9 cellular contexts compared by ENCODE assay signal in the genomic region with DNA sequence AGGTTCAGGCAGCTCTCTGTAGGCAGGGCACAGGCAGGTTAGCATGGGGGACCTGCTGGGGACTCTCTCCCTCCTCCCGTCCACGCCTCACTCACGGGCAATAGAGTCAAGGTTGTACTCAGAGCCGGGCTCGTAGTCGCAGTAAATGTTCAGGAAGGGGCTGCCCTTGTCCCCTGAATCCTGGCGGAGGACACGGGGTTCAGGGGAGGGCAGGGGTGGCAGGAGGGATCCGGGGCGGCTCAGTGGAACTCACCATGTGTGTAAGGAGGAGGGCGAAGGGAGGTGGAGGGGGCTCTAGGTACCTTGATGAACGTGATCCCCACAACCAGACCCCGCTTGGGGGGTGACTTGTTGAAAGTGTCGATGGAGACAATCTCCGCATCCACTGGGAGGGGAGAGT. TPM values are rescaled to one million over a fixed set of nuclear protein-coding genes. Genes with fewer than 3 reads are reported as not detected.
DNase-seq lines count a peak whose midpoint lies in the region; ATAC-seq, FAIRE-seq and TF ChIP-seq lines count a peak whose summit lies in the region.
"Had no signal": no experiment of that assay in that cellular context is flagged by ENCODE, and none has a peak within 500 bp of the region (broad histone marks: within the 10 kb centered on the region; RNA-seq: fewer than 3 reads in every experiment).

No MANE protein-coding gene starts in this region.

- H3K4me3 ChIP-seq in DND-41 (ENCODE audit: low read depth in 1 of 2, low read length in 2 of 2) (peak overlapping the region in 1 of 2 experiments; percentile 67; a peak in 3 of 4 replicates), PC-3 (ENCODE audit: low read length) (peak overlapping the region; percentile 89), endothelial cell of umbilical vein (replicated peaks in 1 of 3; ENCODE audit: insufficient read depth in 1 of 3, low read depth in 1 of 3, low read length in 3 of 3) (peak overlapping the region in 1 of 3 experiments; percentile 39), osteoblast (ENCODE audit: insufficient read depth, low read length) (peak overlapping the region; percentile 93)

- no TSS peak for BruUV-seq in PC-3 (replicated peaks; lab: Mats Ljungman, UMichigan)
- no TSS peak for BruUV-seq in endothelial cell of umbilical vein (replicated peaks; lab: Mats Ljungman, UMichigan)

- H3K79me2 ChIP-seq in DND-41 (ENCODE audit: insufficient read depth, low read length) (peaks cover 7% of the 10 kb centered on the region; the same call in 1 of the 2 replicates), PC-3 (ENCODE audit: low read length) (no peaks in the 10 kb centered on the region), endothelial cell of umbilical vein (ENCODE audit: control insufficient read depth, insufficient read depth, low read length) (no peaks in the 10 kb centered on the region), osteoblast (ENCODE audit: insufficient read depth, low read length) (no peaks in the 10 kb centered on the region)

- peak overlapping the region; percentile 65 for H3K4me2 ChIP-seq in DND-41 (ENCODE audit: insufficient read depth, low read length)
- peak overlapping the region; percentile 90; the same call in 1 of the 2 replicates for H3K4me2 ChIP-seq in PC-3 (ENCODE audit: low read length)
- H3K4me2 ChIP-seq in endothelial cell of umbilical vein (ENCODE audit: insufficient read depth, low read length) = peak overlapping the region; percentile 75
- peak overlapping the region; percentile 94 for H3K4me2 ChIP-seq in osteoblast (ENCODE audit: insufficient read depth, low read length)

- H3K9ac ChIP-seq in DND-41 (ENCODE audit: low read depth, low read length) (peak overlapping the region; percentile 69), PC-3 (ENCODE audit: low read length) (peak overlapping the region; percentile 86; the same call in 1 of the 2 replicates), endothelial cell of umbilical vein (replicated peaks; ENCODE audit: extremely low read depth, insufficient read depth, low read length) (no peak overlapping the region)

- H3K27ac ChIP-seq in DND-41 (ENCODE audit: low read length) (peak overlapping the region; percentile 88; the same call in 1 of the 2 replicates), PC-3 (ENCODE audit: low read length) (no peak overlapping the region), endothelial cell of umbilical vein (ENCODE audit: insufficient read depth, low read depth, low read length) (no peak overlapping the region), osteoblast (ENCODE audit: low read depth, low read length) (no peak overlapping the region)

- ATAC-seq in DND-41 (ENCODE audit: insufficient read depth, low read depth) (no peak), PC-3 (no peak), HG03095 (IDR thresholded peaks at IDR 0.05; ENCODE audit: unreplicated experiment) (no peak)

- intact Hi-C loops in PC-3 (cut with micrococcal nuclease) (no loop called here), endothelial cell of umbilical vein (cut with micrococcal nuclease) (loop anchor here (1.0 to 5.0 kb wide), 2 partner anchors 56 to 215 kb away; no protein-coding TSS in a partner anchor)

- POLR2A ChIA-PET in PC-3 (lab: Charles Lee; ENCODE audit: unreplicated experiment) (interaction anchor here (0.6 to 0.7 kb wide), 2 partner anchors 177 to 385 kb away, joined by 3 to 4 read pairs; no protein-coding TSS in a partner anchor), endothelial cell of umbilical vein (lab: Charles Lee) (interaction anchor here (0.6 kb wide), 1 partner anchor 195 kb away, joined by 3 read pairs; no protein-coding TSS in a partner anchor)

- peaks cover 32% of the 10 kb centered on the region for H3K4me1 ChIP-seq in DND-41 (ENCODE audit: insufficient read depth, low read length)
- H3K4me1 ChIP-seq in PC-3 (ENCODE audit: insufficient read depth, low read length) = no peaks in the 10 kb centered on the region
- H3K4me1 ChIP-seq in endothelial cell of umbilical vein (ENCODE audit: control insufficient read depth, extremely low read depth, insufficient read depth, low read length) = peaks cover 3% of the 10 kb centered on the region
- peaks cover 4% of the 10 kb centered on the region for H3K4me1 ChIP-seq in osteoblast (ENCODE audit: insufficient read depth, low read length)

- no peaks in the 10 kb centered on the region for H3F3A ChIP-seq in PC-3 (ENCODE audit: low read length, unreplicated experiment)

- no peak for TF ChIP-seq POLR2A in endothelial cell of umbilical vein (IDR thresholded peaks at IDR 0.05; ENCODE audit: low read depth, low read length)
- TF ChIP-seq POLR2A in GM12891 (IDR thresholded peaks at IDR 0.05; ENCODE audit: low read depth, low read length) = no peak

- TF ChIP-seq CTCF in DND-41 (IDR thresholded peaks at IDR 0.05; ENCODE audit: borderline replicate concordance, extremely low read depth, low read length, poor library complexity, severe bottlenecking) = no peak
- TF ChIP-seq CTCF in PC-3 (conservative IDR thresholded peaks at IDR 0.05; ENCODE audit: low read depth, low read length) = no peak
- TF ChIP-seq CTCF in endothelial cell of umbilical vein (IDR thresholded peaks at IDR 0.05; ENCODE audit: extremely low read depth in 1 of 2, insufficient read depth in 1 of 2, low read depth in 1 of 2, low read length in 2 of 2) = no peak
- no peak for TF ChIP-seq CTCF in osteoblast (IDR thresholded peaks at IDR 0.05; ENCODE audit: extremely low read depth, low read depth, low read length)

- H4K20me1 ChIP-seq in DND-41 (ENCODE audit: insufficient read depth, low read length) (no peaks in the 10 kb centered on the region), PC-3 (ENCODE audit: low read length) (no peaks in the 10 kb centered on the region), endothelial cell of umbilical vein (replicated peaks; ENCODE audit: control insufficient read depth, extremely low read depth, insufficient read depth, low read length) (no peaks in the 10 kb centered on the region), osteoblast (ENCODE audit: insufficient read depth, low read length) (no peaks in the 10 kb centered on the region)

- dilution Hi-C loops in endothelial cell of umbilical vein (cut with MboI; ENCODE audit: extremely low pct_ligation_motif_present, low sequenced_read_pairs) = no loop called here

- H3K36me3 ChIP-seq in DND-41 (ENCODE audit: insufficient read depth, low read length) (peaks cover 14% of the 10 kb centered on the region), PC-3 (ENCODE audit: low read depth, low read length) (no peaks in the 10 kb centered on the region), endothelial cell of umbilical vein (ENCODE audit: control insufficient read depth in 2 of 2, extremely low read depth in 1 of 2, insufficient read depth in 2 of 2, low read length in 2 of 2) (peaks cover 0 to 5% of the 10 kb centered on the region in 2 experiments), osteoblast (ENCODE audit: insufficient read depth, low read length) (peaks cover 13% of the 10 kb centered on the region)

- H3K9me2 ChIP-seq in PC-3 (replicated peaks; ENCODE audit: low read length) = no peaks in the 10 kb centered on the region

- CTCF ChIA-PET in PC-3 (lab: Charles Lee) = interaction anchor here (1.1 kb wide), 1 partner anchor 32 kb away, joined by 3 read pairs; a partner anchor contains a TSS
- CTCF ChIA-PET in endothelial cell of umbilical vein (lab: Charles Lee) = interaction anchor here (0.9 to 1.8 kb wide), 23 partner anchors 9 to 260 kb away, joined by 3 to 16 read pairs (median 4); a partner anchor contains a TSS

- no peaks in the 10 kb centered on the region for H3K9me1 ChIP-seq in endothelial cell of umbilical vein (replicated peaks; ENCODE audit: control insufficient read depth, extremely low read depth, insufficient read depth, low read length)

- DNase-seq in DND-41 (no peak), PC-3 (no peak), endothelial cell of umbilical vein (ENCODE audit: low read depth, low spot score) (no peak), osteoblast (ENCODE audit: insufficient read length, low spot score, missing footprints) (peak; percentile 76), HPDE6-E6E7 (ENCODE audit: extremely low spot score) (no peak), GM12891 (ENCODE audit: insufficient read length, low spot score) (no peak), AG08396 (ENCODE audit: low spot score) (no peak)

- no peaks in the 10 kb centered on the region for H3K27me3 ChIP-seq in DND-41 (ENCODE audit: insufficient read depth, low read length, poor library complexity)
- no peaks in the 10 kb centered on the region for H3K27me3 ChIP-seq in PC-3 (ENCODE audit: low read length)
- no peaks in the 10 kb centered on the region for H3K27me3 ChIP-seq in endothelial cell of umbilical vein (ENCODE audit: control insufficient read depth in 2 of 2, insufficient read depth in 2 of 2, low read length in 2 of 2)
- no peaks in the 10 kb centered on the region for H3K27me3 ChIP-seq in osteoblast (ENCODE audit: insufficient read depth, low read length)

- H2AFZ ChIP-seq in DND-41 (ENCODE audit: low read depth, low read length) = peak overlapping the region; percentile 89
- peak overlapping the region; percentile 87; the same call in 1 of the 2 replicates for H2AFZ ChIP-seq in PC-3 (ENCODE audit: low read length)
- H2AFZ ChIP-seq in endothelial cell of umbilical vein (ENCODE audit: low read depth, low read length) = peak overlapping the region; percentile 88
- peak overlapping the region; percentile 91 for H2AFZ ChIP-seq in osteoblast (ENCODE audit: low read length)

- FAIRE-seq in endothelial cell of umbilical vein (lab: Jason Lieb, UNC) (no peak), GM12891 (lab: Jason Lieb, UNC) (no peak)

- H3K9me3 ChIP-seq in DND-41 (ENCODE audit: insufficient read depth, low read length, severe bottlenecking) (no peaks in the 10 kb centered on the region), PC-3 (ENCODE audit: low read length) (no peaks in the 10 kb centered on the region), endothelial cell of umbilical vein (replicated peaks; ENCODE audit: control insufficient read depth, insufficient read depth, low read length) (no peaks in the 10 kb centered on the region), osteoblast (ENCODE audit: low read depth, low read length) (no peaks in the 10 kb centered on the region)

RNA-seq across cellular contexts. Expression of a gene that starts 0.8 kb away (rescaled TPM):
- total RNA-seq in PC-3 (2014; rRNA removed) = 8.0 and 18.3 TPM in 2 replicates
- total RNA-seq in endothelial cell of umbilical vein = 13.7 and 15.5 TPM in 2 replicates
- polyA plus RNA-seq in endothelial cell of umbilical vein = 14.7 and 15.7 TPM in 2 replicates
- 10.5 and 10.7 TPM in 2 replicates for polyA plus RNA-seq in endothelial cell of umbilical vein (2011; cell fraction: cytosol; rRNA removed)
- polyA plus RNA-seq in endothelial cell of umbilical vein (2011; cell fraction: nucleus; rRNA removed) = 36.1 and 36.6 TPM in 2 replicates
- 6.5 and 13.6 TPM in 2 replicates for polyA plus RNA-seq in endothelial cell of umbilical vein (2012)
- polyA minus RNA-seq in endothelial cell of umbilical vein = 7.9 and 8.4 TPM in 2 replicates
- 6.9 TPM for polyA minus RNA-seq in endothelial cell of umbilical vein (2011; cell fraction: cytosol; rRNA and poly(A)+ RNA removed)
- polyA minus RNA-seq in endothelial cell of umbilical vein (2011; cell fraction: nucleus; rRNA and poly(A)+ RNA removed) = 3.3 and 4.6 TPM in 2 replicates
- 2.1 and 4.0 TPM in 2 replicates for total RNA-seq in osteoblast
- 8.9 TPM for polyA plus RNA-seq in GM12891 (2012; ENCODE audit: low read depth, missing spikeins)

RNA-seq across cellular contexts. Expression of a gene that starts 11.5 kb away (rescaled TPM):
- total RNA-seq in PC-3 (2014; rRNA removed) (0.33 TPM in 1 of 2 replicates, not detected in the other), endothelial cell of umbilical vein (not detected in 2 replicates), osteoblast (under 0.01 and 0.36 TPM in 2 replicates)
- not detected in 2 replicates for polyA plus RNA-seq in endothelial cell of umbilical vein
- polyA plus RNA-seq in endothelial cell of umbilical vein (2011; cell fraction: cytosol; rRNA removed) = not detected in 2 replicates
- polyA plus RNA-seq in endothelial cell of umbilical vein (2011; cell fraction: nucleus; rRNA removed) = 0.29 TPM in 1 of 2 replicates, not detected in the other
- not detected in 2 replicates for polyA plus RNA-seq in endothelial cell of umbilical vein (2012)
- not detected in 2 replicates for polyA minus RNA-seq in endothelial cell of umbilical vein
- polyA minus RNA-seq in endothelial cell of umbilical vein (2011; cell fraction: cytosol; rRNA and poly(A)+ RNA removed) = not detected
- not detected in 2 replicates for polyA minus RNA-seq in endothelial cell of umbilical vein (2011; cell fraction: nucleus; rRNA and poly(A)+ RNA removed)
- polyA plus RNA-seq in GM12891 (2012; ENCODE audit: low read depth, missing spikeins) = 0.18 TPM
- total RNA-seq: NCI-H460 had no signal

RNA-seq across cellular contexts. Expression of a gene that starts 31.7 kb away (rescaled TPM):
- total RNA-seq in PC-3 (2014; rRNA removed) = 75.1 and 95.9 TPM in 2 replicates
- total RNA-seq in endothelial cell of umbilical vein = 107 TPM in 2 replicates
- polyA plus RNA-seq in endothelial cell of umbilical vein = 154 and 172 TPM in 2 replicates
- polyA plus RNA-seq in endothelial cell of umbilical vein (2011; cell fraction: cytosol; rRNA removed) = 131 and 147 TPM in 2 replicates
- 82.0 and 97.2 TPM in 2 replicates for polyA plus RNA-seq in endothelial cell of umbilical vein (2011; cell fraction: nucleus; rRNA removed)
- polyA plus RNA-seq in endothelial cell of umbilical vein (2012) = 104 and 106 TPM in 2 replicates
- 90.1 and 147 TPM in 2 replicates for polyA minus RNA-seq in endothelial cell of umbilical vein
- polyA minus RNA-seq in endothelial cell of umbilical vein (2011; cell fraction: cytosol; rRNA and poly(A)+ RNA removed) = 63.0 TPM
- polyA minus RNA-seq in endothelial cell of umbilical vein (2011; cell fraction: nucleus; rRNA and poly(A)+ RNA removed) = 35.5 and 37.6 TPM in 2 replicates
- 95.9 and 96.4 TPM in 2 replicates for total RNA-seq in osteoblast
- polyA plus RNA-seq in GM12891 (2012; ENCODE audit: low read depth, missing spikeins) = 74.0 TPM
